Comparison of ENCODE assay signal across 13 cellular contexts in genomic region chr10:19579841-19580240, GRCh38.
DNase-seq lines count a peak whose midpoint lies in the region; ATAC-seq and TF ChIP-seq lines count a peak whose summit lies in the region.
"Had no signal": no experiment of that assay in that cellular context is flagged by ENCODE, and none has a peak within 500 bp of the region (broad histone marks: within the 10 kb centered on the region; RNA-seq: fewer than 3 reads in every experiment).

No MANE protein-coding gene starts in this region.

- BruUV-seq in A673 (replicated peaks; lab: Mats Ljungman, UMichigan), result no TSS peak

- H3K4me3 ChIP-seq in A673 (ENCODE audit: low read depth, low read length, poor library complexity, severe bottlenecking) (no peak overlapping the region), adipocyte (ENCODE audit: low read length) (no peak overlapping the region)

- POLR2A ChIA-PET in A673 (lab: Charles Lee; ENCODE audit: low non-redundant PET) (no interaction called here), T-cell (lab: Charles Lee) (no interaction called here)

- peaks cover 12% of the 10 kb centered on the region for H3K4me1 Mint-ChIP-seq in type B pancreatic cell (ENCODE audit: unreplicated experiment)
- H3K4me1 Mint-ChIP-seq in T-cell, result no peaks in the 10 kb centered on the region

- H3K4me3 Mint-ChIP-seq in type B pancreatic cell (no peak overlapping the region), T-cell (no peak overlapping the region)
- H3K4me3 Mint-ChIP-seq: CD4-positive, alpha-beta T cell; H9 had no signal

- no peaks in the 10 kb centered on the region for H3K27me3 Mint-ChIP-seq in type B pancreatic cell
- no peaks in the 10 kb centered on the region for H3K27me3 Mint-ChIP-seq in T-cell
- H3K27me3 Mint-ChIP-seq: CD4-positive, alpha-beta T cell had no signal

- H3K27ac ChIP-seq in A673 (ENCODE audit: low read depth, low read length, poor library complexity, severe bottlenecking), result no peak overlapping the region
- H3K27ac ChIP-seq: C4-2B had no signal

- H3K36me3 ChIP-seq in A673 (ENCODE audit: insufficient read depth, low read length, poor library complexity, severe bottlenecking) (no peaks in the 10 kb centered on the region), adipocyte (ENCODE audit: control insufficient read depth, insufficient read depth, low read length, severe bottlenecking) (no peaks in the 10 kb centered on the region)

- DNase-seq in A673 (ENCODE audit: low spot score), result peak; percentile 18
- peak; percentile 44 for DNase-seq in adipocyte (ENCODE audit: low read depth)
- DNase-seq in fibroblast of peridontal ligament (ENCODE audit: extremely low read depth), result peak; percentile 29
- no peak for DNase-seq in type B pancreatic cell (ENCODE audit: extremely low spot score, unreplicated experiment)
- DNase-seq in NCI-H82 treated with DMSO at 0.1 percent for 48 hours (lab: John Stamatoyannopoulos, UW; ENCODE audit: unreplicated experiment), result no peak
- no peak for DNase-seq in NCI-H524 (lab: John Stamatoyannopoulos, UW)
- DNase-seq in T-cell, result no peak
- DNase-seq: 8988T; Caco-2; CD4-positive, alpha-beta T cell; H9 had no signal

- no peak overlapping the region for H3K9ac ChIP-seq in adipocyte (ENCODE audit: low read length)

- CTCF ChIA-PET in A673 (lab: Charles Lee) (no interaction called here), T-cell (lab: Charles Lee) (no interaction called here)

- no peaks in the 10 kb centered on the region for H3K9me3 Mint-ChIP-seq in type B pancreatic cell
- peaks cover 3 to 9% (median 7%) of the 10 kb centered on the region in 3 donors for H3K9me3 Mint-ChIP-seq in T-cell

- ATAC-seq in T-cell (replicated peaks in 1 of 4), result no peak
- ATAC-seq: HepG2 had no signal

- H3K9me3 ChIP-seq in A673 (ENCODE audit: low read depth, low read length, poor library complexity, severe bottlenecking) (no peaks in the 10 kb centered on the region), adipocyte (ENCODE audit: control insufficient read depth, low read length) (no peaks in the 10 kb centered on the region)
- H3K9me3 ChIP-seq: Caco-2 had no signal

- peak overlapping the region; percentile 30 for H3K27ac Mint-ChIP-seq in type B pancreatic cell
- H3K27ac Mint-ChIP-seq in T-cell, result no peak overlapping the region
- H3K27ac Mint-ChIP-seq: CD4-positive, alpha-beta T cell; H9 had no signal

- H3K27me3 ChIP-seq in A673 (replicated peaks; ENCODE audit: insufficient read depth, low read depth, low read length, poor library complexity), result no peaks in the 10 kb centered on the region
- no peaks in the 10 kb centered on the region for H3K27me3 ChIP-seq in adipocyte (replicated peaks; ENCODE audit: control insufficient read depth, insufficient read depth, low read length)

- intact Hi-C loops in A673 (cut with micrococcal nuclease; ENCODE audit: unreplicated experiment), result no loop called here

- no peak for TF ChIP-seq CTCF in A673 (conservative IDR thresholded peaks at IDR 0.05; ENCODE audit: low read depth, low read length)
- no peak for TF ChIP-seq CTCF in type B pancreatic cell (conservative IDR thresholded peaks at IDR 0.05)

- H3K36me3 Mint-ChIP-seq in type B pancreatic cell, result no peaks in the 10 kb centered on the region
- no peaks in the 10 kb centered on the region for H3K36me3 Mint-ChIP-seq in T-cell

- peaks cover 11% of the 10 kb centered on the region for H3K4me1 ChIP-seq in A673 (ENCODE audit: insufficient read depth, low read length, poor library complexity, severe bottlenecking)
- peaks cover 6% of the 10 kb centered on the region for H3K4me1 ChIP-seq in adipocyte (ENCODE audit: control insufficient read depth, insufficient read depth, low read length)
- H3K4me1 ChIP-seq: Caco-2 had no signal

Comparison
In these comparisons a context has a peak if more than half of its experiments do, and no peak if none do; other contexts are left out.
1. DNase-seq: peak in A673 (single experiment), adipocyte (single experiment) and fibroblast of peridontal ligament (single experiment); none in type B pancreatic cell (single experiment), NCI-H82 treated with DMSO at 0.1 percent for 48 hours (single experiment), NCI-H524 (0 of 2) and T-cell (0 of 34).